Comparison of ENCODE assay signal across 8 cellular contexts in genomic region chr9:134326754-134327526, GRCh38. TPM values are rescaled to one million over a fixed set of nuclear protein-coding genes. Genes with fewer than 3 reads are reported as not detected.
DNase-seq lines count a peak whose midpoint lies in the region; ATAC-seq lines count a peak whose summit lies in the region.

No MANE protein-coding gene starts in this region.

- DNase-seq in Daoy (ENCODE audit: low read depth) = peak; percentile 60
- DNase-seq in MG63 = peak; percentile 36
- peak; percentile 51 for DNase-seq in dermis blood vessel endothelial cell
- peak; percentile 23 for DNase-seq in mesendoderm
- DNase-seq in mesenteric fat pad (ENCODE audit: low spot score) = no peak
- no peak for DNase-seq in DMS153 (lab: John Stamatoyannopoulos, UW)

- H3K4me3 ChIP-seq in MG63 = peak overlapping the region; percentile 66
- H3K4me3 ChIP-seq in mesendoderm (ENCODE audit: low read length) = peak overlapping the region; percentile 42

- peak overlapping the region; percentile 49 for H3K4ac ChIP-seq in mesendoderm (ENCODE audit: low read depth, low read length)

- peak overlapping the region; percentile 77 for H3K18ac ChIP-seq in mesendoderm (ENCODE audit: low read length)

- H3K4me1 ChIP-seq in mesendoderm (ENCODE audit: control insufficient read depth, low read depth, low read length) = no peaks in the 10 kb centered on the region

- H3K23ac ChIP-seq in mesendoderm (ENCODE audit: low read length) = no peak overlapping the region

- H3K56ac ChIP-seq in mesendoderm (ENCODE audit: low read length) = peak overlapping the region; percentile 83

- no peak for ATAC-seq in activated CD4-positive, CD25-positive, alpha-beta regulatory T cell treated with anti-CD3 and anti-CD28 coated beads, Interleukin-2, amount 50 U/mL, for 24 hours
- no peak for ATAC-seq in HG02610 (IDR thresholded peaks at IDR 0.05; ENCODE audit: unreplicated experiment)

- H3K9ac ChIP-seq in mesendoderm (ENCODE audit: low read length) = peak overlapping the region; percentile 74

- no peaks in the 10 kb centered on the region for H3K9me3 ChIP-seq in MG63

- no CpG with 5 or more reads among the region's 72 CpGs for WGBS in mesendoderm (ENCODE audit: extremely low coverage, insufficient coverage, low lambda C conversion rate)

- peaks cover 43% of the 10 kb centered on the region for H3K79me2 ChIP-seq in mesendoderm (ENCODE audit: control insufficient read depth, insufficient read depth, low read length)

- H2BK120ac ChIP-seq in mesendoderm (ENCODE audit: low read depth, low read length) = no peak overlapping the region

- H2BK5ac ChIP-seq in mesendoderm (ENCODE audit: low read length) = no peak overlapping the region

- no peak overlapping the region for H2BK15ac ChIP-seq in mesendoderm (replicated peaks; ENCODE audit: low read depth)

- no peak overlapping the region for H3K27ac ChIP-seq in mesendoderm (ENCODE audit: low read depth, low read length)

- no peaks in the 10 kb centered on the region for H3K27me3 ChIP-seq in MG63
- H3K27me3 ChIP-seq in mesendoderm (ENCODE audit: insufficient read depth, low read length, poor library complexity) = no peaks in the 10 kb centered on the region

- H3K36me3 ChIP-seq in MG63 (0 out of 2 replicates have a peak, but pooled peaks cover 2% of the 10 kb centered on the region), mesendoderm (ENCODE audit: control insufficient read depth, insufficient read depth, low read length) (no peaks in the 10 kb centered on the region)

- peak overlapping the region; percentile 66 for H3K4me2 ChIP-seq in mesendoderm (ENCODE audit: low read length)

- H4K5ac ChIP-seq in mesendoderm (ENCODE audit: low read length) = no peak overlapping the region

- peak overlapping the region; percentile 28 for H4K8ac ChIP-seq in mesendoderm (ENCODE audit: low read depth, low read length)

- no peak overlapping the region for H2AK5ac ChIP-seq in mesendoderm (ENCODE audit: low read length)

- peaks cover 9% of the 10 kb centered on the region for H3K79me1 ChIP-seq in mesendoderm (ENCODE audit: low read length)

RNA-seq across cellular contexts. Expression of gene RXRA, which starts 0.7 kb away (rescaled TPM):
- total RNA-seq in Daoy (2014; rRNA removed; shearing (Covaris generic)) = 14.1 and 14.9 TPM in 2 replicates
- total RNA-seq in MG63 (2014; rRNA removed; shearing (Covaris generic); ENCODE audit: low replicate concordance) = 18.2 and 40.5 TPM in 2 replicates
- total RNA-seq in dermis blood vessel endothelial cell = 23.3 and 31.7 TPM in 2 replicates
- 16.4 TPM for polyA plus RNA-seq in mesendoderm (2013, experiment 1 of 2)
- polyA plus RNA-seq in mesendoderm (2013, experiment 2 of 2) = 16.9 TPM
- 129 TPM for total RNA-seq in mesenteric fat pad

Comparison
In these comparisons a context has a peak if more than half of its experiments do, and no peak if none do; other contexts are left out.
1. DNase-seq: peak in Daoy (single experiment), MG63 (single experiment), dermis blood vessel endothelial cell (single experiment) and mesendoderm (single experiment); none in mesenteric fat pad (single experiment) and DMS153 (single experiment).